ENCODE assay signal across 40 cellular contexts in the genomic region with DNA sequence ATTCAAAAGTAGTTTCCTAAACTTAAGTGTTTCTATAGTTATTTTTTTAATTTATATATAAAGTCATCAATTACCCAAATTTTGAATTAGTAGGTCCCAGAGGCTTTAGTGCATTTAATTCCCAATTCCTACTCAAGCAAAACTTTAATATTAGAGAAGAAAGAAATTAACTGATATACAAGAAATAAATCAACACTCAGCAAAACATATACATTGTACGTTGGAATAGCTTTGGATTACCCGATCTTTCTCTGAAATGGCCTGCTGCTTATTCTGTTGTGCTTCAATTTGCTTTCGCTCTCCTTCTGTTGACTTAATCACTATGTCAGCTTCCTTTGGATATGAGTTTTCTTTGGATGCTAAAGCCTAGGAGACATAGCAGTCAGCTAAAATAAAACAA. TPM values are rescaled to one million over a fixed set of nuclear protein-coding genes. Genes with fewer than 3 reads are reported as not detected.
"Had no signal": no experiment of that assay in that cellular context is flagged by ENCODE, and none has a peak within 500 bp of the region (broad histone marks: within the 10 kb centered on the region; RNA-seq: fewer than 3 reads in every experiment).

No MANE protein-coding gene starts in this region.

- H3K36me3 ChIP-seq: adrenal gland, breast epithelium had no signal

- H3K4me1 Mint-ChIP-seq: activated T-helper 17 cell treated with anti-CD3 and anti-CD28 coated beads, Interleukin-2, amount 50 U/mL, for 72 hours; central memory CD8-positive, alpha-beta T cell had no signal

- H3K27ac Mint-ChIP-seq: activated naive CD4-positive, alpha-beta T cell treated with anti-CD3 and anti-CD28 coated beads for 36 hours; activated naive CD4-positive, alpha-beta T cell treated with anti-CD3 and anti-CD28 coated beads, Interleukin-2, amount 10 ng/mL, durations not matched to agents 7 days and 5 days; activated naive CD8-positive, alpha-beta T cell; activated naive CD8-positive, alpha-beta T cell treated with anti-CD3 and anti-CD28 coated beads for 36 hours; activated naive CD8-positive, alpha-beta T cell treated with anti-CD3 and anti-CD28 coated beads, Interleukin-2, amount 10 ng/mL, durations not matched to agents 7 days and 5 days; activated naive CD8-positive, alpha-beta T cell treated with anti-CD3 and anti-CD28 coated beads, Interleukin-2, amount 50 U/mL, for 24 hours; activated T-cell treated with anti-CD3 and anti-CD28 coated beads, Interleukin-2, amount 50 U/mL, for 24 hours; activated T-cell treated with anti-CD3 and anti-CD28 coated beads, Interleukin-2, amount 50 U/mL, for 72 hours; activated T-helper 1 cell treated with anti-CD3 and anti-CD28 coated beads, Interleukin-12 subunit alpha, Interleukin-12 subunit beta, Interleukin-2, Interleukin-4 antibody, amounts not matched to agents 30 ng/mL and 10 ng/mL and 1 ng/mL, durations not matched to agents 14 hours and 24 hours and 36 hours; activated T-helper 17 cell treated with anti-CD3 and anti-CD28 coated beads, Interleukin-2, amount 50 U/mL, for 72 hours; activated T-helper 2 cell treated with anti-CD3 and anti-CD28 coated beads, Interferon-gamma antibody, Interleukin-2, Interleukin-4, amounts not matched to agents 10 μg/mL and 5 μg/mL and 100 μg/mL, durations not matched to agents 14 hours and 24 hours and 36 hours; brain had no signal

- H3K4me3 Mint-ChIP-seq: activated naive CD4-positive, alpha-beta T cell treated with anti-CD3 and anti-CD28 coated beads for 36 hours; activated naive CD4-positive, alpha-beta T cell treated with anti-CD3 and anti-CD28 coated beads, Interleukin-2, amount 10 ng/mL, durations not matched to agents 7 days and 5 days; activated naive CD8-positive, alpha-beta T cell; activated naive CD8-positive, alpha-beta T cell treated with anti-CD3 and anti-CD28 coated beads for 36 hours; activated naive CD8-positive, alpha-beta T cell treated with anti-CD3 and anti-CD28 coated beads, Interleukin-2, amount 10 ng/mL, durations not matched to agents 7 days and 5 days; activated naive CD8-positive, alpha-beta T cell treated with anti-CD3 and anti-CD28 coated beads, Interleukin-2, amount 50 U/mL, for 24 hours; activated T-cell treated with anti-CD3 and anti-CD28 coated beads, Interleukin-2, amount 50 U/mL, for 24 hours; activated T-cell treated with anti-CD3 and anti-CD28 coated beads, Interleukin-2, amount 50 U/mL, for 4 hours; activated T-cell treated with anti-CD3 and anti-CD28 coated beads, Interleukin-2, amount 50 U/mL, for 72 hours; activated T-helper 1 cell treated with anti-CD3 and anti-CD28 coated beads, Interleukin-12 subunit alpha, Interleukin-12 subunit beta, Interleukin-2, Interleukin-4 antibody, amounts not matched to agents 30 ng/mL and 10 ng/mL and 1 ng/mL, durations not matched to agents 14 hours and 24 hours and 36 hours; activated T-helper 17 cell treated with anti-CD3 and anti-CD28 coated beads, Interleukin-2, amount 50 U/mL, for 72 hours; brain; central memory CD8-positive, alpha-beta T cell had no signal

- ATAC-seq: activated naive CD8-positive, alpha-beta T cell treated with anti-CD3 and anti-CD28 coated beads, Interleukin-2, amount 50 U/mL, for 24 hours; activated T-cell treated with anti-CD3 and anti-CD28 coated beads, Interleukin-2, amount 50 U/mL, for 4 hours; activated T-cell treated with anti-CD3 and anti-CD28 coated beads, Interleukin-2, amount 50 U/mL, for 72 hours; activated T-helper 17 cell treated with anti-CD3 and anti-CD28 coated beads, Interleukin-2, amount 50 U/mL, for 72 hours; body of pancreas had no signal

- DNase-seq: activated effector memory CD4-positive, alpha-beta T cell treated with anti-CD3 and anti-CD28 coated beads, Interleukin-2, amount 50 U/mL, for 16 hours; activated effector memory CD4-positive, alpha-beta T cell treated with Interleukin-2 at 50 U/mL for 16 hours; activated gamma-delta T cell; activated gamma-delta T cell treated with Interleukin-2 at 50 U/mL for 16 hours; activated naive CD4-positive, alpha-beta T cell; activated naive CD4-positive, alpha-beta T cell treated with anti-CD3 and anti-CD28 coated beads for 36 hours; activated naive CD4-positive, alpha-beta T cell treated with anti-CD3 and anti-CD28 coated beads, Interleukin-2, amount 10 ng/mL, durations not matched to agents 7 days and 5 days; activated naive CD4-positive, alpha-beta T cell treated with anti-CD3 and anti-CD28 coated beads, Interleukin-2, amount 50 U/mL, for 16 hours; activated naive CD4-positive, alpha-beta T cell treated with Interleukin-2 at 50 U/mL for 16 hours; activated naive CD8-positive, alpha-beta T cell treated with anti-CD3 and anti-CD28 coated beads for 36 hours; activated naive CD8-positive, alpha-beta T cell treated with anti-CD3 and anti-CD28 coated beads, Interleukin-2, amount 10 ng/mL, durations not matched to agents 7 days and 5 days; activated naive CD8-positive, alpha-beta T cell treated with anti-CD3 and anti-CD28 coated beads, Interleukin-2, amount 50 U/mL, for 24 hours; activated T-cell treated with anti-CD3 and anti-CD28 coated beads, Interleukin-2, amount 50 U/mL, for 1 hour; activated T-cell treated with anti-CD3 and anti-CD28 coated beads, Interleukin-2, amount 50 U/mL, for 24 hours; activated T-cell treated with anti-CD3 and anti-CD28 coated beads, Interleukin-2, amount 50 U/mL, for 4 hours; activated T-cell treated with anti-CD3 and anti-CD28 coated beads, Interleukin-2, amount 50 U/mL, for 48 hours; activated T-cell treated with anti-CD3 and anti-CD28 coated beads, Interleukin-2, amount 50 U/mL, for 72 hours; adrenal gland; amniotic stem cell; amygdala; anterior cingulate cortex; aorta; body of pancreas; brain microvascular endothelial cell; caudate nucleus; central memory CD4-positive, alpha-beta T cell; cerebellar nuclear complex had no signal

- H3K9me3 Mint-ChIP-seq: activated naive CD4-positive, alpha-beta T cell treated with anti-CD3 and anti-CD28 coated beads for 36 hours; activated naive CD4-positive, alpha-beta T cell treated with anti-CD3 and anti-CD28 coated beads, Interleukin-2, amount 10 ng/mL, durations not matched to agents 7 days and 5 days; activated naive CD8-positive, alpha-beta T cell treated with anti-CD3 and anti-CD28 coated beads for 36 hours; activated naive CD8-positive, alpha-beta T cell treated with anti-CD3 and anti-CD28 coated beads, Interleukin-2, amount 10 ng/mL, durations not matched to agents 7 days and 5 days; activated naive CD8-positive, alpha-beta T cell treated with anti-CD3 and anti-CD28 coated beads, Interleukin-2, amount 50 U/mL, for 24 hours; activated T-cell treated with anti-CD3 and anti-CD28 coated beads, Interleukin-2, amount 50 U/mL, for 24 hours; activated T-cell treated with anti-CD3 and anti-CD28 coated beads, Interleukin-2, amount 50 U/mL, for 4 hours; activated T-cell treated with anti-CD3 and anti-CD28 coated beads, Interleukin-2, amount 50 U/mL, for 72 hours; activated T-helper 1 cell treated with anti-CD3 and anti-CD28 coated beads, Interleukin-12 subunit alpha, Interleukin-12 subunit beta, Interleukin-2, Interleukin-4 antibody, amounts not matched to agents 30 ng/mL and 10 ng/mL and 1 ng/mL, durations not matched to agents 14 hours and 24 hours and 36 hours; activated T-helper 17 cell treated with anti-CD3 and anti-CD28 coated beads, Interleukin-2, amount 50 U/mL, for 72 hours; activated T-helper 2 cell treated with anti-CD3 and anti-CD28 coated beads, Interferon-gamma antibody, Interleukin-2, Interleukin-4, amounts not matched to agents 10 μg/mL and 5 μg/mL and 100 μg/mL, durations not matched to agents 14 hours and 24 hours and 36 hours; central memory CD8-positive, alpha-beta T cell had no signal

- H3K27me3 ChIP-seq: adrenal gland, ascending aorta, body of pancreas, brain microvascular endothelial cell, breast epithelium, cardiac muscle cell had no signal

- H3K9me3 ChIP-seq: adrenal gland, ascending aorta, body of pancreas, breast epithelium had no signal

- H3K4me3 ChIP-seq: adrenal gland, ascending aorta, body of pancreas, breast epithelium, cardiac muscle cell had no signal

- H3K4me1 ChIP-seq: adrenal gland, ascending aorta, body of pancreas, breast epithelium had no signal

- H3K27ac ChIP-seq: adrenal gland, ascending aorta, body of pancreas, brain microvascular endothelial cell, breast epithelium, cardiac muscle cell had no signal

- FAIRE-seq: astrocyte, bronchial epithelial cell had no signal

- H3K27me3 Mint-ChIP-seq: activated naive CD4-positive, alpha-beta T cell treated with anti-CD3 and anti-CD28 coated beads, Interleukin-2, amount 10 ng/mL, durations not matched to agents 7 days and 5 days; activated naive CD8-positive, alpha-beta T cell; activated naive CD8-positive, alpha-beta T cell treated with anti-CD3 and anti-CD28 coated beads for 36 hours; activated naive CD8-positive, alpha-beta T cell treated with anti-CD3 and anti-CD28 coated beads, Interleukin-2, amount 10 ng/mL, durations not matched to agents 7 days and 5 days; activated naive CD8-positive, alpha-beta T cell treated with anti-CD3 and anti-CD28 coated beads, Interleukin-2, amount 50 U/mL, for 24 hours; activated T-cell treated with anti-CD3 and anti-CD28 coated beads, Interleukin-2, amount 50 U/mL, for 24 hours; activated T-helper 17 cell treated with anti-CD3 and anti-CD28 coated beads, Interleukin-2, amount 50 U/mL, for 72 hours; brain; central memory CD8-positive, alpha-beta T cell had no signal

RNA-seq across cellular contexts. Expression of a gene that starts 37.7 kb away (rescaled TPM):
- total RNA-seq: activated T-helper 1 cell treated with anti-CD3 and anti-CD28 coated beads, Interleukin-12 subunit alpha, Interleukin-12 subunit beta, Interleukin-2, Interleukin-4 antibody, amounts not matched to agents 30 ng/mL and 10 ng/mL and 1 ng/mL, durations not matched to agents 14 hours and 24 hours and 36 hours; activated T-helper 2 cell treated with anti-CD3 and anti-CD28 coated beads, Interferon-gamma antibody, Interleukin-2, Interleukin-4, amounts not matched to agents 10 μg/mL and 5 μg/mL and 100 μg/mL, durations not matched to agents 14 hours and 24 hours and 36 hours; ascending aorta; astrocyte; body of pancreas; bronchial epithelial cell; cerebellum; chondrocyte had no signal
